ENCODE assay signal across 1 cellular context in genomic region chr2:222796413-222797103, GRCh38.
TF ChIP-seq lines count a peak whose summit lies in the region.

No MANE protein-coding gene starts in this region.

TF ChIP-seq in HepG2, 621 proteins besides CTCF, POLR2A, EP300 and RAD21 (continued from another document and continues in another):
- TF ChIP-seq, protein P1, sequence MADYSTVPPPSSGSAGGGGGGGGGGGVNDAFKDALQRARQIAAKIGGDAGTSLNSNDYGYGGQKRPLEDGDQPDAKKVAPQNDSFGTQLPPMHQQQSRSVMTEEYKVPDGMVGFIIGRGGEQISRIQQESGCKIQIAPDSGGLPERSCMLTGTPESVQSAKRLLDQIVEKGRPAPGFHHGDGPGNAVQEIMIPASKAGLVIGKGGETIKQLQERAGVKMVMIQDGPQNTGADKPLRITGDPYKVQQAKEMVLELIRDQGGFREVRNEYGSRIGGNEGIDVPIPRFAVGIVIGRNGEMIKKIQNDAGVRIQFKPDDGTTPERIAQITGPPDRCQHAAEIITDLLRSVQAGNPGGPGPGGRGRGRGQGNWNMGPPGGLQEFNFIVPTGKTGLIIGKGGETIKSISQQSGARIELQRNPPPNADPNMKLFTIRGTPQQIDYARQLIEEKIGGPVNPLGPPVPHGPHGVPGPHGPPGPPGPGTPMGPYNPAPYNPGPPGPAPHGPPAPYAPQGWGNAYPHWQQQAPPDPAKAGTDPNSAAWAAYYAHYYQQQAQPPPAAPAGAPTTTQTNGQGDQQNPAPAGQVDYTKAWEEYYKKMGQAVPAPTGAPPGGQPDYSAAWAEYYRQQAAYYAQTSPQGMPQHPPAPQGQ (CRISPR knock-in tag; IDR thresholded peaks at IDR 0.05; ENCODE audit: borderline replicate concordance): no peak
- TF ChIP-seq SATB2 (CRISPR knock-in tag; IDR thresholded peaks at IDR 0.05): 0 out of 2 replicates have a peak, but pooled peaks have one; percentile 64
- TF ChIP-seq DBP (CRISPR knock-in tag; IDR thresholded peaks at IDR 0.05; ENCODE audit: not compliant biosample characterization): no peak
- no peak for TF ChIP-seq ZNF850 (CRISPR knock-in tag; conservative IDR thresholded peaks at IDR 0.05)
- TF ChIP-seq, protein P2, sequence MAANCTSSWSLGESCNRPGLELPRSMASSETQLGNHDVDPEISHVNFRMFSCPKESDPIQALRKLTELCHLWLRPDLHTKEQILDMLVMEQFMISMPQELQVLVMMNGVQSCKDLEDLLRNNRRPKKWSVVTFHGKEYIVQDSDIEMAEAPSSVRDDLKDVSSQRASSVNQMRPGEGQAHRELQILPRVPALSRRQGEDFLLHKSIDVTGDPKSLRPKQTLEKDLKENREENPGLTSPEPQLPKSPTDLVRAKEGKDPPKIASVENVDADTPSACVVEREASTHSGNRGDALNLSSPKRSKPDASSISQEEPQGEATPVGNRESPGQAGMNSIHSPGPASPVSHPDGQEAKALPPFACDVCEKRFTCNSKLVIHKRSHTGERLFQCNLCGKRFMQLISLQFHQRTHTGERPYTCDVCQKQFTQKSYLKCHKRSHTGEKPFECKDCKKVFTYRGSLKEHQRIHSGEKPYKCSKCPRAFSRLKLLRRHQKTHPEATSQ (CRISPR knock-in tag; IDR thresholded peaks at IDR 0.05; ENCODE audit: borderline replicate concordance): peak; percentile 73; the same call in 1 of the 2 replicates
- TF ChIP-seq SP1 (IDR thresholded peaks at IDR 0.05): no peak
- no peak for TF ChIP-seq SP1 (CRISPR knock-in tag; IDR thresholded peaks at IDR 0.05)
- TF ChIP-seq XBP1 (CRISPR knock-in tag; IDR thresholded peaks at IDR 0.05): peak; percentile 86; the same call in 1 of the 2 replicates
- peak; percentile 99 for TF ChIP-seq HDAC2 (CRISPR knock-in tag; IDR thresholded peaks at IDR 0.05)
- TF ChIP-seq ARNT (IDR thresholded peaks at IDR 0.05): no peak
- TF ChIP-seq ZNF629 (CRISPR knock-in tag; conservative IDR thresholded peaks at IDR 0.05): peak; percentile 58; the same call in 1 of the 2 replicates
- TF ChIP-seq, protein P3, sequence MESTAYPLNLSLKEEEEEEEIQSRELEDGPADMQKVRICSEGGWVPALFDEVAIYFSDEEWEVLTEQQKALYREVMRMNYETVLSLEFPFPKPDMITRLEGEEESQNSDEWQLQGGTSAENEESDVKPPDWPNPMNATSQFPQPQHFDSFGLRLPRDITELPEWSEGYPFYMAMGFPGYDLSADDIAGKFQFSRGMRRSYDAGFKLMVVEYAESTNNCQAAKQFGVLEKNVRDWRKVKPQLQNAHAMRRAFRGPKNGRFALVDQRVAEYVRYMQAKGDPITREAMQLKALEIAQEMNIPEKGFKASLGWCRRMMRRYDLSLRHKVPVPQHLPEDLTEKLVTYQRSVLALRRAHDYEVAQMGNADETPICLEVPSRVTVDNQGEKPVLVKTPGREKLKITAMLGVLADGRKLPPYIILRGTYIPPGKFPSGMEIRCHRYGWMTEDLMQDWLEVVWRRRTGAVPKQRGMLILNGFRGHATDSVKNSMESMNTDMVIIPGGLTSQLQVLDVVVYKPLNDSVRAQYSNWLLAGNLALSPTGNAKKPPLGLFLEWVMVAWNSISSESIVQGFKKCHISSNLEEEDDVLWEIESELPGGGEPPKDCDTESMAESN (CRISPR knock-in tag; conservative IDR thresholded peaks at IDR 0.05): peak; percentile 29; the same call in 1 of the 2 replicates
- TF ChIP-seq, protein P4, sequence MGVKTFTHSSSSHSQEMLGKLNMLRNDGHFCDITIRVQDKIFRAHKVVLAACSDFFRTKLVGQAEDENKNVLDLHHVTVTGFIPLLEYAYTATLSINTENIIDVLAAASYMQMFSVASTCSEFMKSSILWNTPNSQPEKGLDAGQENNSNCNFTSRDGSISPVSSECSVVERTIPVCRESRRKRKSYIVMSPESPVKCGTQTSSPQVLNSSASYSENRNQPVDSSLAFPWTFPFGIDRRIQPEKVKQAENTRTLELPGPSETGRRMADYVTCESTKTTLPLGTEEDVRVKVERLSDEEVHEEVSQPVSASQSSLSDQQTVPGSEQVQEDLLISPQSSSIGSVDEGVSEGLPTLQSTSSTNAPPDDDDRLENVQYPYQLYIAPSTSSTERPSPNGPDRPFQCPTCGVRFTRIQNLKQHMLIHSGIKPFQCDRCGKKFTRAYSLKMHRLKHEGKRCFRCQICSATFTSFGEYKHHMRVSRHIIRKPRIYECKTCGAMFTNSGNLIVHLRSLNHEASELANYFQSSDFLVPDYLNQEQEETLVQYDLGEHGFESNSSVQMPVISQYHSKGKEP (CRISPR knock-in tag; IDR thresholded peaks at IDR 0.05): no peak
- TF ChIP-seq SMAD9 (CRISPR knock-in tag; IDR thresholded peaks at IDR 0.05): no peak
- TF ChIP-seq ZNF83 (CRISPR knock-in tag; IDR thresholded peaks at IDR 0.05; ENCODE audit: borderline replicate concordance): no peak
- TF ChIP-seq, protein P5, sequence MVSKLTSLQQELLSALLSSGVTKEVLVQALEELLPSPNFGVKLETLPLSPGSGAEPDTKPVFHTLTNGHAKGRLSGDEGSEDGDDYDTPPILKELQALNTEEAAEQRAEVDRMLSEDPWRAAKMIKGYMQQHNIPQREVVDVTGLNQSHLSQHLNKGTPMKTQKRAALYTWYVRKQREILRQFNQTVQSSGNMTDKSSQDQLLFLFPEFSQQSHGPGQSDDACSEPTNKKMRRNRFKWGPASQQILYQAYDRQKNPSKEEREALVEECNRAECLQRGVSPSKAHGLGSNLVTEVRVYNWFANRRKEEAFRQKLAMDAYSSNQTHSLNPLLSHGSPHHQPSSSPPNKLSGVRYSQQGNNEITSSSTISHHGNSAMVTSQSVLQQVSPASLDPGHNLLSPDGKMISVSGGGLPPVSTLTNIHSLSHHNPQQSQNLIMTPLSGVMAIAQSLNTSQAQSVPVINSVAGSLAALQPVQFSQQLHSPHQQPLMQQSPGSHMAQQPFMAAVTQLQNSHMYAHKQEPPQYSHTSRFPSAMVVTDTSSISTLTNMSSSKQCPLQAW (CRISPR knock-in tag; IDR thresholded peaks at IDR 0.05): peak; percentile 95
- no peak for TF ChIP-seq ZFAT (CRISPR knock-in tag; conservative IDR thresholded peaks at IDR 0.05)
- TF ChIP-seq ZNF841 (CRISPR knock-in tag; IDR thresholded peaks at IDR 0.05; ENCODE audit: borderline replicate concordance): 0 out of 2 replicates have a peak, but pooled peaks have one; percentile 50
- TF ChIP-seq MTF1 (CRISPR knock-in tag; IDR thresholded peaks at IDR 0.05): no peak
- TF ChIP-seq ZNF382 (CRISPR knock-in tag; IDR thresholded peaks at IDR 0.05; ENCODE audit: borderline replicate concordance): no peak
- TF ChIP-seq, protein P6, sequence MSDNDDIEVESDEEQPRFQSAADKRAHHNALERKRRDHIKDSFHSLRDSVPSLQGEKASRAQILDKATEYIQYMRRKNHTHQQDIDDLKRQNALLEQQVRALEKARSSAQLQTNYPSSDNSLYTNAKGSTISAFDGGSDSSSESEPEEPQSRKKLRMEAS (IDR thresholded peaks at IDR 0.05): peak; percentile 84
- TF ChIP-seq ZNF142 (CRISPR knock-in tag; IDR thresholded peaks at IDR 0.05): peak; percentile 67
- peak; percentile 98 for TF ChIP-seq SOX5 (CRISPR knock-in tag; IDR thresholded peaks at IDR 0.05; ENCODE audit: borderline replicate concordance)
- TF ChIP-seq ZBTB38 (CRISPR knock-in tag; IDR thresholded peaks at IDR 0.05): peak; percentile 74
- TF ChIP-seq MAF1 (CRISPR knock-in tag; IDR thresholded peaks at IDR 0.05; ENCODE audit: borderline replicate concordance): 0 out of 2 replicates have a peak, but pooled peaks have one; percentile 79
- no peak for TF ChIP-seq MTA3 (CRISPR knock-in tag; IDR thresholded peaks at IDR 0.05)
- TF ChIP-seq ARNT2 (CRISPR knock-in tag; IDR thresholded peaks at IDR 0.05; ENCODE audit: low read depth): no peak
- TF ChIP-seq TBX2 (CRISPR knock-in tag; IDR thresholded peaks at IDR 0.05; ENCODE audit: borderline replicate concordance): peak; percentile 95; the same call in 1 of the 2 replicates
- peak; percentile 75 for TF ChIP-seq KDM1A (CRISPR knock-in tag; IDR thresholded peaks at IDR 0.05)
- TF ChIP-seq PCBP2 (optimal IDR thresholded peaks at IDR 0.05; ENCODE audit: low read depth, low read length, poor library complexity, severe bottlenecking): no peak
- TF ChIP-seq ZNF766 (CRISPR knock-in tag; IDR thresholded peaks at IDR 0.05; ENCODE audit: borderline replicate concordance): peak; percentile 79; the same call in 1 of the 2 replicates
- no peak for TF ChIP-seq ZNF510 (CRISPR knock-in tag; IDR thresholded peaks at IDR 0.05; ENCODE audit: low read depth)
- peak; percentile 89; the same call in 1 of the 2 replicates for TF ChIP-seq RNF219 (CRISPR knock-in tag; IDR thresholded peaks at IDR 0.05)
- TF ChIP-seq ZNF136 (CRISPR knock-in tag; IDR thresholded peaks at IDR 0.05; ENCODE audit: low read depth): no peak; the same call in 1 of the 2 replicates
- TF ChIP-seq ZBTB10 (CRISPR knock-in tag; IDR thresholded peaks at IDR 0.05; ENCODE audit: borderline replicate concordance): peak; percentile 59
- TF ChIP-seq ZNF616 (CRISPR knock-in tag; IDR thresholded peaks at IDR 0.05; ENCODE audit: low read depth): no peak
